Comparison of ENCODE assay signal across 22 cellular contexts in genomic region chr13:98511435-98511834, GRCh38.
A peak's percentile ranks its signal among the peaks of the same experiment; 100 is the strongest.
DNase-seq lines count a peak whose midpoint lies in the region; ATAC-seq, FAIRE-seq and TF ChIP-seq lines count a peak whose summit lies in the region.
"Had no signal": no experiment of that assay in that cellular context is flagged by ENCODE, and none has a peak within 500 bp of the region (broad histone marks: within the 10 kb centered on the region; RNA-seq: fewer than 3 reads in every experiment).

No MANE protein-coding gene starts in this region.

- FAIRE-seq in GM18507 (lab: Jason Lieb, UNC): peak; percentile 18

- peaks cover 55% of the 10 kb centered on the region for H3K36me3 Mint-ChIP-seq in activated CD4-positive, alpha-beta T cell treated with anti-CD3 and anti-CD28 coated beads, Interleukin-2, amount 10 ng/mL, durations not matched to agents 24 days and 14 days (ENCODE audit: low read depth)
- peaks cover 29% of the 10 kb centered on the region for H3K36me3 Mint-ChIP-seq in activated T-helper 1 cell treated with anti-CD3 and anti-CD28 coated beads, Interleukin-12 subunit alpha, Interleukin-12 subunit beta, Interleukin-2, Interleukin-4 antibody, amounts not matched to agents 30 ng/mL and 10 ng/mL and 1 ng/mL, durations not matched to agents 14 hours and 24 hours and 36 hours (ENCODE audit: low read depth)
- peaks cover 23% of the 10 kb centered on the region for H3K36me3 Mint-ChIP-seq in osteocyte (ENCODE audit: unreplicated experiment)

- no peak overlapping the region for H3K4me3 ChIP-seq in MG63
- H3K4me3 ChIP-seq: right atrium auricular region, upper lobe of left lung had no signal

- H3K4me3 Mint-ChIP-seq in activated CD4-positive, alpha-beta T cell treated with anti-CD3 and anti-CD28 coated beads, Interleukin-2, amount 10 ng/mL, durations not matched to agents 24 days and 14 days: no peak overlapping the region
- H3K4me3 Mint-ChIP-seq in activated T-helper 1 cell treated with anti-CD3 and anti-CD28 coated beads, Interleukin-12 subunit alpha, Interleukin-12 subunit beta, Interleukin-2, Interleukin-4 antibody, amounts not matched to agents 30 ng/mL and 10 ng/mL and 1 ng/mL, durations not matched to agents 14 hours and 24 hours and 36 hours: no peak overlapping the region
- no peak overlapping the region for H3K4me3 Mint-ChIP-seq in osteocyte (ENCODE audit: unreplicated experiment)

- ATAC-seq in GM21367 (IDR thresholded peaks at IDR 0.05; ENCODE audit: unreplicated experiment): no peak
- ATAC-seq in GM18517 (IDR thresholded peaks at IDR 0.05; ENCODE audit: unreplicated experiment): no peak
- ATAC-seq: Right ventricle myocardium inferior had no signal

- H3K36me3 ChIP-seq in MG63: peaks cover 5% of the 10 kb centered on the region; the same call in 1 of the 2 replicates
- H3K36me3 ChIP-seq: right atrium auricular region had no signal

- no peaks in the 10 kb centered on the region for H3K27me3 Mint-ChIP-seq in activated CD4-positive, alpha-beta T cell treated with anti-CD3 and anti-CD28 coated beads, Interleukin-2, amount 10 ng/mL, durations not matched to agents 24 days and 14 days
- no peaks in the 10 kb centered on the region for H3K27me3 Mint-ChIP-seq in activated T-helper 1 cell treated with anti-CD3 and anti-CD28 coated beads, Interleukin-12 subunit alpha, Interleukin-12 subunit beta, Interleukin-2, Interleukin-4 antibody, amounts not matched to agents 30 ng/mL and 10 ng/mL and 1 ng/mL, durations not matched to agents 14 hours and 24 hours and 36 hours (ENCODE audit: insufficient read depth)
- H3K27me3 Mint-ChIP-seq in osteocyte (ENCODE audit: unreplicated experiment): no peaks in the 10 kb centered on the region

- H3K9me3 ChIP-seq in MG63: no peaks in the 10 kb centered on the region
- H3K9me3 ChIP-seq: right atrium auricular region, upper lobe of left lung had no signal

- H3K9me3 Mint-ChIP-seq in activated CD4-positive, alpha-beta T cell treated with anti-CD3 and anti-CD28 coated beads, Interleukin-2, amount 10 ng/mL, durations not matched to agents 24 days and 14 days: no peaks in the 10 kb centered on the region
- no peaks in the 10 kb centered on the region for H3K9me3 Mint-ChIP-seq in activated T-helper 1 cell treated with anti-CD3 and anti-CD28 coated beads, Interleukin-12 subunit alpha, Interleukin-12 subunit beta, Interleukin-2, Interleukin-4 antibody, amounts not matched to agents 30 ng/mL and 10 ng/mL and 1 ng/mL, durations not matched to agents 14 hours and 24 hours and 36 hours
- H3K9me3 Mint-ChIP-seq in osteocyte (ENCODE audit: unreplicated experiment): no peaks in the 10 kb centered on the region

- H3K4me1 Mint-ChIP-seq in activated CD4-positive, alpha-beta T cell treated with anti-CD3 and anti-CD28 coated beads, Interleukin-2, amount 10 ng/mL, durations not matched to agents 24 days and 14 days: peaks cover 75% of the 10 kb centered on the region
- H3K4me1 Mint-ChIP-seq in activated T-helper 1 cell treated with anti-CD3 and anti-CD28 coated beads, Interleukin-12 subunit alpha, Interleukin-12 subunit beta, Interleukin-2, Interleukin-4 antibody, amounts not matched to agents 30 ng/mL and 10 ng/mL and 1 ng/mL, durations not matched to agents 14 hours and 24 hours and 36 hours (ENCODE audit: low read depth): peaks cover 80% of the 10 kb centered on the region
- H3K4me1 Mint-ChIP-seq in osteocyte (ENCODE audit: unreplicated experiment): peaks cover 49% of the 10 kb centered on the region

- H3K27ac Mint-ChIP-seq in activated CD4-positive, alpha-beta T cell treated with anti-CD3 and anti-CD28 coated beads, Interleukin-2, amount 10 ng/mL, durations not matched to agents 24 days and 14 days: peak overlapping the region; percentile 24
- peak overlapping the region; percentile 4 for H3K27ac Mint-ChIP-seq in activated T-helper 1 cell treated with anti-CD3 and anti-CD28 coated beads, Interleukin-12 subunit alpha, Interleukin-12 subunit beta, Interleukin-2, Interleukin-4 antibody, amounts not matched to agents 30 ng/mL and 10 ng/mL and 1 ng/mL, durations not matched to agents 14 hours and 24 hours and 36 hours
- H3K27ac Mint-ChIP-seq in osteocyte (ENCODE audit: unreplicated experiment): no peak overlapping the region

- intact Hi-C loops in activated CD4-positive, alpha-beta T cell treated with anti-CD3 and anti-CD28 coated beads, Interleukin-2, amount 10 ng/mL, durations not matched to agents 24 days and 14 days (cut with micrococcal nuclease): no loop called here
- intact Hi-C loops in activated T-helper 1 cell treated with anti-CD3 and anti-CD28 coated beads, Interleukin-12 subunit alpha, Interleukin-12 subunit beta, Interleukin-2, Interleukin-4 antibody, amounts not matched to agents 30 ng/mL and 10 ng/mL and 1 ng/mL, durations not matched to agents 14 hours and 24 hours and 36 hours (cut with micrococcal nuclease): no loop called here

- no peak for TF ChIP-seq CTCF in osteocyte (IDR thresholded peaks at IDR 0.05)

- no peak for DNase-seq in activated CD4-positive, alpha-beta T cell treated with anti-CD3 and anti-CD28 coated beads, Interleukin-2, amount 10 ng/mL, durations not matched to agents 24 days and 14 days
- no peak for DNase-seq in activated CD4-positive, alpha-beta T cell treated with anti-CD3 and anti-CD28 coated beads for 48 hours
- DNase-seq in GM18507 (ENCODE audit: extremely low spot score, insufficient read length, low read depth) (no peak), osteocyte (ENCODE audit: extremely low spot score, unreplicated experiment) (peak; percentile 44), MG63 (no peak)
- no peak for DNase-seq in activated T-helper 1 cell treated with anti-CD3 and anti-CD28 coated beads, Interleukin-12 subunit alpha, Interleukin-12 subunit beta, Interleukin-2, Interleukin-4 antibody, amounts not matched to agents 30 ng/mL and 10 ng/mL and 1 ng/mL, durations not matched to agents 14 hours and 24 hours and 36 hours (ENCODE audit: low spot score)
- DNase-seq: activated CD4-positive, CD25-positive, alpha-beta regulatory T cell treated with anti-CD3 and anti-CD28 coated beads, Interleukin-2, amount 50 U/mL, for 72 hours; activated gamma-delta T cell; AML-193; cortex of kidney; Karpas-422; mammary epithelial cell; NCI-H1930; NCI-H2227 treated with DMSO at 0.1 percent for 48 hours; NCI-H82; occipital lobe; stimulated activated CD4-positive, alpha-beta T cell treated with anti-CD3 and anti-CD28 coated beads, Interleukin-12 subunit alpha, Interleukin-12 subunit beta, amount 100 ng/mL, for 4 hours; upper lobe of left lung had no signal

- H3K27me3 ChIP-seq in MG63: no peaks in the 10 kb centered on the region
- H3K27me3 ChIP-seq: right atrium auricular region, upper lobe of left lung had no signal
